ENCODE assay signal across 8 cellular contexts in the genomic region with DNA sequence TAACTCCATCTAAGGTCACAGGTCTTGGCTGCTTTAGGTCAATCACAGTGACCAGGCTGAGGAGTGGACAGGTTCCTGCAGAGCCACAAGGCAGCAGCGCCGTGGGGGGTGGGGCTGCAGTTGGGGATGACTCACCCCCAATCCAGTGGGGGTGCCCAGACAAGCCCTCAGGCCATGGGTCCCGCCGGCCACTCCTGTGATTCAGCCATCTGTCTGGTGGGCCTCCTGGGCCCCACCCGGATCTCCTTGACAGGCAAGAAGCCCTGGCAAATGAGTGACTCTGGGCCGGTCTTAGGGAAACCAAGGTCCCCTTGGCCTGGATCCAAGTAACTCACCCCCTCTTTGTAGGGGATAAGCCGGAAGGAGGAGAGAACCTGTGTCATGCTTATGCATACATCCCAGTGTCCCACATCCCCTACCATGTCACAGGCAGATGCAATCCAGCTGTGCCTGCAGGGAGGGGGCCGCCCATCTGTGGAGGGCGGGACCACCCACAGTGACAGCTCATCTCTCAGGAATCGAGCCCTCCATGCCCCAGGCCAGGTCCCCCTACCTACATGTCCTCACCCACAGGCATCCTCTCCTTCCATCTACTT. TPM values are rescaled to one million over a fixed set of nuclear protein-coding genes. Genes with fewer than 3 reads are reported as not detected.
A peak's percentile ranks its signal among the peaks of the same experiment; 100 is the strongest.
DNase-seq lines count a peak whose midpoint lies in the region; ATAC-seq and TF ChIP-seq lines count a peak whose summit lies in the region.

No MANE protein-coding gene starts in this region.

- no peak for TF ChIP-seq POLR2A in ovary (IDR thresholded peaks at IDR 0.05)

- peak overlapping the region; percentile 74 for H3K27ac ChIP-seq in fibroblast of lung (ENCODE audit: insufficient read depth, low read length)
- H3K27ac ChIP-seq in ovary = peak overlapping the region in 1 of 2 donors; percentile 13

- TF ChIP-seq CTCF in fibroblast of lung (conservative IDR thresholded peaks at IDR 0.05 in 1 of 2, IDR thresholded peaks at IDR 0.05 in 1 of 2; ENCODE audit: low read depth in 1 of 2, low read length in 2 of 2) = no peak
- no peak for TF ChIP-seq CTCF in ovary (IDR thresholded peaks at IDR 0.05)

- DNase-seq in Daoy (ENCODE audit: low read depth) (peak; percentile 97), RPMI7951 (ENCODE audit: low read depth) (peak; percentile 100), fibroblast of lung (ENCODE audit: low read depth in 2 of 2) (peak; percentile 84 to 89), ovary (peak; percentile 69 to 77 (median 76)), DMS153 treated with DMSO at 0.1 percent for 48 hours (lab: John Stamatoyannopoulos, UW; ENCODE audit: unreplicated experiment) (no peak), OCI-M2 (lab: John Stamatoyannopoulos, UW; ENCODE audit: unreplicated experiment) (no peak), NAMALWA (ENCODE audit: low spot score) (no peak)

- H3K36me3 ChIP-seq in fibroblast of lung (ENCODE audit: control insufficient read depth, insufficient read depth, low read length) = peaks cover 18% of the 10 kb centered on the region
- H3K36me3 ChIP-seq in ovary = no peaks in the 10 kb centered on the region

- H3K4me3 ChIP-seq in fibroblast of lung (replicated peaks in 1 of 4; ENCODE audit: control extremely low read depth in 1 of 4, insufficient read depth in 1 of 4, low read depth in 3 of 4, low read length in 4 of 4) (peak overlapping the region in 2 of 4 experiments; percentile 11 to 62), ovary (peak overlapping the region; percentile 37)

- 24 to 30% (median 27%) methylated on average over 10 of the region's 10 CpGs for WGBS in ovary, 3 donors

- H2AFZ ChIP-seq in fibroblast of lung (ENCODE audit: low read length) = no peak overlapping the region

- TF ChIP-seq EP300 in ovary (IDR thresholded peaks at IDR 0.05) = no peak

- no peaks in the 10 kb centered on the region for H4K20me1 ChIP-seq in fibroblast of lung (ENCODE audit: control insufficient read depth, extremely low read depth, insufficient read depth, low read length)

- intact Hi-C loops in ovary (cut with DNase I) = no loop called here

- H3K4me1 ChIP-seq in fibroblast of lung (ENCODE audit: control insufficient read depth, extremely low read depth, insufficient read depth, low read length) (peaks cover 47% of the 10 kb centered on the region), ovary (ENCODE audit: insufficient read depth) (peaks cover 30% of the 10 kb centered on the region)

- no peaks in the 10 kb centered on the region for H3K9me3 ChIP-seq in fibroblast of lung (ENCODE audit: control insufficient read depth, insufficient read depth, low read depth, low read length)
- H3K9me3 ChIP-seq in ovary = no peaks in the 10 kb centered on the region

- H3K27me3 ChIP-seq in fibroblast of lung (ENCODE audit: control insufficient read depth, insufficient read depth, low read length) = no peaks in the 10 kb centered on the region
- no peaks in the 10 kb centered on the region for H3K27me3 ChIP-seq in ovary

- peak overlapping the region; percentile 54 for H3K4me2 ChIP-seq in fibroblast of lung (ENCODE audit: extremely low read depth, insufficient read depth, low read length)

- no peak for ATAC-seq in GM18858 (IDR thresholded peaks at IDR 0.05; ENCODE audit: unreplicated experiment)

- H3K79me2 ChIP-seq in fibroblast of lung (ENCODE audit: control insufficient read depth, insufficient read depth, low read length) = no peaks in the 10 kb centered on the region

- H3K9ac ChIP-seq in fibroblast of lung (ENCODE audit: insufficient read depth, low read length) = no peak overlapping the region

RNA-seq across cellular contexts. Expression of a gene that starts 0.5 kb away (rescaled TPM):
- total RNA-seq in Daoy (2014; rRNA removed; shearing (Covaris generic)) = 107 and 154 TPM in 2 replicates
- total RNA-seq in RPMI7951 (2014; rRNA removed; shearing (Covaris generic)) = 110 and 141 TPM in 2 replicates
- 15.9 and 36.7 TPM in 2 replicates for total RNA-seq in fibroblast of lung
- polyA plus RNA-seq in fibroblast of lung = 3.4 and 3.6 TPM in 2 replicates
- polyA plus RNA-seq in fibroblast of lung (2012) = 14.5 and 16.0 TPM in 2 replicates
- 23.6 and 24.3 TPM in 2 replicates for polyA minus RNA-seq in fibroblast of lung (ENCODE audit: low replicate concordance)
- 10 to 100 TPM in 1 of 7 donors, 1 to 10 TPM in 6; 5.1 to 13.1 (median 8.3) TPM for total RNA-seq in ovary
- 10 to 100 TPM in 1 of 2 donors, 1 to 10 TPM in 1; 1.1 to 18.4 TPM for polyA plus RNA-seq in ovary

RNA-seq across cellular contexts. Expression of a gene that starts 13.8 kb away (rescaled TPM):
- total RNA-seq in Daoy (2014; rRNA removed; shearing (Covaris generic)) = 291 and 336 TPM in 2 replicates
- 393 and 540 TPM in 2 replicates for total RNA-seq in RPMI7951 (2014; rRNA removed; shearing (Covaris generic))
- total RNA-seq in fibroblast of lung (294 and 366 TPM in 2 replicates), ovary (100 to 1,000 TPM; 102 to 153 (median 113) TPM)
- polyA plus RNA-seq in fibroblast of lung (226 and 289 TPM in 2 replicates), ovary (100 to 1,000 TPM; 118 to 141 TPM)
- 236 and 297 TPM in 2 replicates for polyA plus RNA-seq in fibroblast of lung (2012)
- 1,337 and 1,368 TPM in 2 replicates for polyA minus RNA-seq in fibroblast of lung (ENCODE audit: low replicate concordance)

RNA-seq across cellular contexts. Expression of a gene that starts 25.9 kb away (rescaled TPM):
- total RNA-seq in Daoy (2014; rRNA removed; shearing (Covaris generic)) = not detected in 2 replicates
- not detected in 2 replicates for total RNA-seq in RPMI7951 (2014; rRNA removed; shearing (Covaris generic))
- total RNA-seq in fibroblast of lung (not detected in 2 replicates), ovary (not detected)
- polyA plus RNA-seq in fibroblast of lung (not detected in 2 replicates), ovary (not detected)
- polyA plus RNA-seq in fibroblast of lung (2012) = not detected in 2 replicates
- polyA minus RNA-seq in fibroblast of lung (ENCODE audit: low replicate concordance) = not detected in 2 replicates

RNA-seq across cellular contexts. Expression of a gene that starts 32.0 kb away (rescaled TPM):
- 3.0 and 6.2 TPM in 2 replicates for total RNA-seq in Daoy (2014; rRNA removed; shearing (Covaris generic))
- total RNA-seq in RPMI7951 (2014; rRNA removed; shearing (Covaris generic)) = 4.3 and 7.2 TPM in 2 replicates
- total RNA-seq in fibroblast of lung = 0.26 and 0.66 TPM in 2 replicates
- polyA plus RNA-seq in fibroblast of lung = 0.07 and 0.27 TPM in 2 replicates
- polyA plus RNA-seq in fibroblast of lung (2012) = 0.32 and 0.40 TPM in 2 replicates
- polyA minus RNA-seq in fibroblast of lung (ENCODE audit: low replicate concordance) = 3.8 TPM in 1 of 2 replicates, not detected in the other
- total RNA-seq in ovary = under 1 TPM in 3 of 7 donors, not detected in 4; 0.18 to 0.22 (median 0.20) TPM
- polyA plus RNA-seq in ovary = under 1 TPM in 1 of 2 donors, not detected in 1; 0.18 TPM

RNA-seq across cellular contexts. Expression of a gene that starts 39.0 kb away (rescaled TPM):
- 4.1 and 6.9 TPM in 2 replicates for total RNA-seq in Daoy (2014; rRNA removed; shearing (Covaris generic))
- total RNA-seq in RPMI7951 (2014; rRNA removed; shearing (Covaris generic)) = 41.2 and 56.9 TPM in 2 replicates
- total RNA-seq in fibroblast of lung = 6.7 and 12.2 TPM in 2 replicates
- polyA plus RNA-seq in fibroblast of lung = 4.9 and 9.3 TPM in 2 replicates
- polyA plus RNA-seq in fibroblast of lung (2012) = 4.8 and 7.8 TPM in 2 replicates
- 11.7 and 16.5 TPM in 2 replicates for polyA minus RNA-seq in fibroblast of lung (ENCODE audit: low replicate concordance)
- 1 to 10 TPM; 3.3 to 8.0 (median 5.6) TPM for total RNA-seq in ovary
- 1 to 10 TPM; 2.3 to 6.3 TPM for polyA plus RNA-seq in ovary

Comparison
In these comparisons a context has a peak if more than half of its experiments do, and no peak if none do; other contexts are left out.
1. DNase-seq: peak in Daoy (single experiment), RPMI7951 (single experiment), fibroblast of lung (2 of 2) and ovary (5 of 5); none in DMS153 treated with DMSO at 0.1 percent for 48 hours (single experiment), OCI-M2 (single experiment) and NAMALWA (single experiment).